Comparison of ENCODE assay signal across 8 cellular contexts in genomic region chr10:72087969-72088878, GRCh38. TPM values are rescaled to one million over a fixed set of nuclear protein-coding genes. Genes with fewer than 3 reads are reported as not detected.
DNase-seq lines count a peak whose midpoint lies in the region; ATAC-seq and TF ChIP-seq lines count a peak whose summit lies in the region.

TSS of gene SPOCK2 (minus strand) at chr10:72088551. CDS start at chr10:72088328, 223 bp downstream.

- WGBS in heart right ventricle, 2 donors = 4 to 6% methylated on average over 63 to 64 of the region's 64 CpGs
- 4% methylated on average over 63 of the region's 64 CpGs for WGBS in prostate gland

- peak; percentile 23 for TF ChIP-seq CTCF in CD4-positive, alpha-beta T cell (IDR thresholded peaks at IDR 0.05)
- TF ChIP-seq CTCF in heart right ventricle (IDR thresholded peaks at IDR 0.05) (no peak), prostate gland (IDR thresholded peaks at IDR 0.05) (no peak)

- peak; percentile 59 to 84 (median 72) for DNase-seq in CD4-positive, alpha-beta T cell
- no peak for DNase-seq in NT2/D1 (ENCODE audit: low read depth, low spot score)
- peak; percentile 53 for DNase-seq in activated gamma-delta T cell treated with anti-CD3 and anti-CD28 coated beads, Interleukin-2, amount 50 U/mL, for 16 hours (ENCODE audit: low read depth)
- DNase-seq in heart right ventricle = no peak
- no peak for DNase-seq in prostate gland (ENCODE audit: low spot score)
- DNase-seq in LoVo (ENCODE audit: low spot score) = no peak

- peak within 1 kb of the TSS; percentile 34 for H3K4me3 ChIP-seq in NT2/D1 (ENCODE audit: insufficient read length, low read depth)
- H3K4me3 ChIP-seq in heart right ventricle = peak within 1 kb of the TSS; percentile 44 to 67 (median 56)
- H3K4me3 ChIP-seq in prostate gland = peak within 1 kb of the TSS; percentile 25 to 29

- CTCF ChIA-PET in CD4-positive, alpha-beta T cell (lab: Charles Lee) = interaction anchor here (1.0 to 1.6 kb wide), 6 partner anchors 20 to 249 kb away, joined by 3 to 7 read pairs (median 4); no protein-coding TSS in a partner anchor

- H3K4me1 Mint-ChIP-seq in CD4-positive, alpha-beta T cell (ENCODE audit: low read depth) = peaks cover 64% of the 10 kb centered on the region

- H3K9me3 ChIP-seq in CD4-positive, alpha-beta T cell (ENCODE audit: control insufficient read depth, low read length) = no peaks in the 10 kb centered on the region
- H3K9me3 ChIP-seq in NT2/D1 (ENCODE audit: insufficient read depth, low read length) (no peaks in the 10 kb centered on the region), heart right ventricle (no peaks in the 10 kb centered on the region), prostate gland (no peaks in the 10 kb centered on the region)

- ATAC-seq in CD4-positive, alpha-beta T cell (ENCODE audit: poor library complexity) = peak; percentile 57
- ATAC-seq in heart right ventricle (peak in 5 of 8 donors; percentile 3 to 25 (median 10)), GM18505 (IDR thresholded peaks at IDR 0.05; ENCODE audit: unreplicated experiment) (no peak), HG03280 (IDR thresholded peaks at IDR 0.05; ENCODE audit: unreplicated experiment) (no peak)

- H3K36me3 ChIP-seq in NT2/D1 (ENCODE audit: insufficient read depth, insufficient read length, low read length) = no peaks in the 10 kb centered on the region
- H3K36me3 ChIP-seq in heart right ventricle = peaks cover 0 to 8% (median 0%) of the 10 kb centered on the region in 9 donors
- no peaks in the 10 kb centered on the region for H3K36me3 ChIP-seq in prostate gland

- no peaks in the 10 kb centered on the region for H3K9me3 Mint-ChIP-seq in CD4-positive, alpha-beta T cell

- H3K4me1 ChIP-seq in NT2/D1 (ENCODE audit: insufficient read depth, insufficient read length) (no peaks in the 10 kb centered on the region), heart right ventricle (peaks cover 13 to 41% (median 37%) of the 10 kb centered on the region in 9 donors), prostate gland (replicated peaks) (peaks cover 7% of the 10 kb centered on the region)

- H3K27me3 ChIP-seq in CD4-positive, alpha-beta T cell (ENCODE audit: control insufficient read depth, insufficient read depth, low read length) = no peaks in the 10 kb centered on the region
- H3K27me3 ChIP-seq in NT2/D1 (ENCODE audit: insufficient read depth, insufficient read length) = peaks cover 67% of the 10 kb centered on the region
- peaks cover 5 to 32% (median 19%) of the 10 kb centered on the region in 7 donors for H3K27me3 ChIP-seq in heart right ventricle
- no peaks in the 10 kb centered on the region for H3K27me3 ChIP-seq in prostate gland (replicated peaks; ENCODE audit: insufficient read depth)

- H3K9ac ChIP-seq in NT2/D1 (ENCODE audit: insufficient read length, low read depth) = peak within 1 kb of the TSS; percentile 64

- H3K4me3 Mint-ChIP-seq in CD4-positive, alpha-beta T cell = peak within 1 kb of the TSS; percentile 100

- POLR2A ChIA-PET in CD4-positive, alpha-beta T cell (lab: Charles Lee) = interaction anchor here (0.6 to 8.0 kb wide), 33 partner anchors 9 to 363 kb away, joined by 3 to 117 read pairs (median 9); partner anchors contain the start of genes ANAPC16, ASCC1 and DDIT4

- intact Hi-C loops in CD4-positive, alpha-beta T cell (cut with DNase I, micrococcal nuclease) = loop anchor here (1.0 to 10.0 kb wide), 8 partner anchors 9 to 607 kb away; partner anchors contain the start of genes ANAPC16 (in 2 of the 2), ASCC1 (in 2 of the 2) and MCU (in 1 of the 2)
- intact Hi-C loops in heart right ventricle (cut with DNase I) (loop anchor here in 1 of 10 donors (1.0 kb wide), 1 partner anchor 48 kb away; no protein-coding TSS in a partner anchor), prostate gland (cut with DNase I) (no loop called here)

- peak within 1 kb of the TSS; percentile 96 for H3K27ac ChIP-seq in CD4-positive, alpha-beta T cell (ENCODE audit: low read depth, low read length)
- H3K27ac ChIP-seq in heart right ventricle = peak within 1 kb of the TSS; percentile 8 to 89 (median 78)
- no peak within 1 kb of the TSS for H3K27ac ChIP-seq in prostate gland

- TF ChIP-seq POLR2A in prostate gland (IDR thresholded peaks at IDR 0.05) (no peak), GM18505 (IDR thresholded peaks at IDR 0.05; ENCODE audit: borderline replicate concordance, extremely low read depth, insufficient read depth, insufficient read length) (no peak)

- H3K27me3 Mint-ChIP-seq in CD4-positive, alpha-beta T cell = peaks cover 4% of the 10 kb centered on the region

- H3K36me3 Mint-ChIP-seq in CD4-positive, alpha-beta T cell (ENCODE audit: low read depth) = peaks cover 55% of the 10 kb centered on the region

- H3K27ac Mint-ChIP-seq in CD4-positive, alpha-beta T cell = peak within 1 kb of the TSS; percentile 98

RNA-seq across cellular contexts. Expression of gene SPOCK2, which starts in this region (rescaled TPM):
- total RNA-seq in CD4-positive, alpha-beta T cell = 100 to 1,000 TPM; 976 to 998 TPM
- 10 to 100 TPM in 2 of 10 donors, 1 to 10 TPM in 8; 3.5 to 12.8 (median 6.4) TPM for total RNA-seq in heart right ventricle
- 10 to 100 TPM in 1 of 2 donors, 1 to 10 TPM in 1; 6.7 to 13.4 TPM for polyA plus RNA-seq in heart right ventricle
- total RNA-seq in prostate gland = 100 to 1,000 TPM in 1 of 2 donors, 1 to 10 TPM in 1; 5.1 to 163 TPM

Comparison
In these comparisons a context has a peak if more than half of its experiments do, and no peak if none do; other contexts are left out.
1. RNA of gene SPOCK2 (total RNA-seq): 976 to 998 TPM in CD4-positive, alpha-beta T cell; 5.1 to 163 TPM in prostate gland and 3.5 to 12.8 TPM in heart right ventricle; every median in the first group is over 4 times any median in the second.
2. ATAC-seq: peak in CD4-positive, alpha-beta T cell (single experiment) and heart right ventricle (5 of 8); none in GM18505 (single experiment) and HG03280 (single experiment).
3. DNase-seq: peak in CD4-positive, alpha-beta T cell (10 of 10) and activated gamma-delta T cell treated with anti-CD3 and anti-CD28 coated beads, Interleukin-2, amount 50 U/mL, for 16 hours (single experiment); none in NT2/D1 (single experiment), heart right ventricle (0 of 2), prostate gland (single experiment) and LoVo (single experiment).
4. H3K27ac ChIP-seq: peak in CD4-positive, alpha-beta T cell (single experiment) and heart right ventricle (10 of 10); none in prostate gland (0 of 2).
5. Peak in every context shown above with its lines, with median percentiles within 50 percentile points of each other: H3K4me3 ChIP-seq.